In the genomic region with DNA sequence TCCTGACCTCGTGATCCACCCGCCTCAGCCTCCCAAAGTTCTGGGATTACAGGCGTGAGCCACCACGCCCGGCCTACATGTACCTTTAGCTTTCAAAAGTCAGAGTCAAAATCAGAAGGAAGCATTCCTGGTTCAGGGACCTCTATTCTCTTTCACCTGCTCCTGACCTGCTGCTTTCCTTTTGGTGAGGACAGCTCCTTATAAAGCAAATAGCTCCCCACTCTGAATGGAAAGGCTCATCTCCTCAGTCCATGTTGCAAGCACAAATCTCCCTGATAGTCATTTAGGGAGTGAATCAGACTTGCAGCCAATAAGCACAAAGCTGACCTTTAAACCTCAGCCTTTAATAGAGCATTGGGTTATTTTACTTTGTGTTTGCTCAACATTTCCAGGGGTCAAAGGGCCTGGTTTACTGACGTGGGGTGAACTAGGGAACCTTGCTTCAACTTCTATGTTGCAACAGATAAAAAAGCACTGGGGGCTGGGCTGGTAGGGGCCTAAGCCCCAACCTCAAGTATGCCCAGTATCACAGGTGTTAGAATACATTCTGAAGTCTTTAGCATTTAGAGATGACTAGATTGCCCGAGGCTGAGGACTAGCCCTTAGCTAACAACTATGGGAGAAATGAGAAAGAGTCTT, we compare ENCODE assay signal across 1 cellular context.
TF ChIP-seq lines count a peak whose summit lies in the region.

No MANE protein-coding gene starts in this region.

TF ChIP-seq in HepG2, 621 proteins besides CTCF, POLR2A, EP300 and RAD21 (continued from another document and continues in another):
- TF ChIP-seq, protein P1, sequence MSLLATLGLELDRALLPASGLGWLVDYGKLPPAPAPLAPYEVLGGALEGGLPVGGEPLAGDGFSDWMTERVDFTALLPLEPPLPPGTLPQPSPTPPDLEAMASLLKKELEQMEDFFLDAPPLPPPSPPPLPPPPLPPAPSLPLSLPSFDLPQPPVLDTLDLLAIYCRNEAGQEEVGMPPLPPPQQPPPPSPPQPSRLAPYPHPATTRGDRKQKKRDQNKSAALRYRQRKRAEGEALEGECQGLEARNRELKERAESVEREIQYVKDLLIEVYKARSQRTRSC (CRISPR knock-in tag; IDR thresholded peaks at IDR 0.05; ENCODE audit: low read depth) = no peak
- TF ChIP-seq ELF4 (CRISPR knock-in tag; IDR thresholded peaks at IDR 0.05; ENCODE audit: borderline replicate concordance) (0 out of 2 replicates have a peak, but pooled peaks have one; percentile 35), HMGA1 (CRISPR knock-in tag; conservative IDR thresholded peaks at IDR 0.05) (no peak), CREB1 (IDR thresholded peaks at IDR 0.05) (peak; percentile 56; the same call in 1 of the 2 replicates), CREB1 (CRISPR knock-in tag; IDR thresholded peaks at IDR 0.05) (peak; percentile 89), RARA (CRISPR knock-in tag; IDR thresholded peaks at IDR 0.05) (peak; percentile 97), ZNF382 (CRISPR knock-in tag; IDR thresholded peaks at IDR 0.05; ENCODE audit: borderline replicate concordance) (no peak), ZNF282 (IDR thresholded peaks at IDR 0.05; ENCODE audit: partially characterized antibody) (no peak), ZBTB7B (CRISPR knock-in tag; IDR thresholded peaks at IDR 0.05) (peak; percentile 90), NFE2L2 (IDR thresholded peaks at IDR 0.05; ENCODE audit: low read length) (no peak), GFI1 (CRISPR knock-in tag; IDR thresholded peaks at IDR 0.05; ENCODE audit: borderline replicate concordance) (peak; percentile 96), NONO (IDR thresholded peaks at IDR 0.05) (no peak), NONO (CRISPR knock-in tag; conservative IDR thresholded peaks at IDR 0.05) (peak; percentile 72; the same call in 1 of the 2 replicates), NR2C2 (CRISPR knock-in tag; IDR thresholded peaks at IDR 0.05; ENCODE audit: borderline replicate concordance) (peak; percentile 95), KAT2B (IDR thresholded peaks at IDR 0.05; ENCODE audit: borderline replicate concordance, low read depth, low read length) (no peak), ZNF746 (CRISPR knock-in tag; IDR thresholded peaks at IDR 0.05) (no peak; the same call in 1 of the 2 replicates), ZNF562 (CRISPR knock-in tag; IDR thresholded peaks at IDR 0.05; ENCODE audit: borderline replicate concordance) (no peak)
- TF ChIP-seq, protein P2, sequence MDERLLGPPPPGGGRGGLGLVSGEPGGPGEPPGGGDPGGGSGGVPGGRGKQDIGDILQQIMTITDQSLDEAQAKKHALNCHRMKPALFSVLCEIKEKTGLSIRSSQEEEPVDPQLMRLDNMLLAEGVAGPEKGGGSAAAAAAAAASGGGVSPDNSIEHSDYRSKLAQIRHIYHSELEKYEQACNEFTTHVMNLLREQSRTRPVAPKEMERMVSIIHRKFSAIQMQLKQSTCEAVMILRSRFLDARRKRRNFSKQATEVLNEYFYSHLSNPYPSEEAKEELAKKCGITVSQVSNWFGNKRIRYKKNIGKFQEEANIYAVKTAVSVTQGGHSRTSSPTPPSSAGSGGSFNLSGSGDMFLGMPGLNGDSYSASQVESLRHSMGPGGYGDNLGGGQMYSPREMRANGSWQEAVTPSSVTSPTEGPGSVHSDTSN (CRISPR knock-in tag; IDR thresholded peaks at IDR 0.05) = peak; percentile 33; the same call in 1 of the 2 replicates
- TF ChIP-seq, protein P3, sequence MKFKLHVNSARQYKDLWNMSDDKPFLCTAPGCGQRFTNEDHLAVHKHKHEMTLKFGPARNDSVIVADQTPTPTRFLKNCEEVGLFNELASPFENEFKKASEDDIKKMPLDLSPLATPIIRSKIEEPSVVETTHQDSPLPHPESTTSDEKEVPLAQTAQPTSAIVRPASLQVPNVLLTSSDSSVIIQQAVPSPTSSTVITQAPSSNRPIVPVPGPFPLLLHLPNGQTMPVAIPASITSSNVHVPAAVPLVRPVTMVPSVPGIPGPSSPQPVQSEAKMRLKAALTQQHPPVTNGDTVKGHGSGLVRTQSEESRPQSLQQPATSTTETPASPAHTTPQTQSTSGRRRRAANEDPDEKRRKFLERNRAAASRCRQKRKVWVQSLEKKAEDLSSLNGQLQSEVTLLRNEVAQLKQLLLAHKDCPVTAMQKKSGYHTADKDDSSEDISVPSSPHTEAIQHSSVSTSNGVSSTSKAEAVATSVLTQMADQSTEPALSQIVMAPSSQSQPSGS (CRISPR knock-in tag; IDR thresholded peaks at IDR 0.05) = peak; percentile 95
- TF ChIP-seq, protein P4, sequence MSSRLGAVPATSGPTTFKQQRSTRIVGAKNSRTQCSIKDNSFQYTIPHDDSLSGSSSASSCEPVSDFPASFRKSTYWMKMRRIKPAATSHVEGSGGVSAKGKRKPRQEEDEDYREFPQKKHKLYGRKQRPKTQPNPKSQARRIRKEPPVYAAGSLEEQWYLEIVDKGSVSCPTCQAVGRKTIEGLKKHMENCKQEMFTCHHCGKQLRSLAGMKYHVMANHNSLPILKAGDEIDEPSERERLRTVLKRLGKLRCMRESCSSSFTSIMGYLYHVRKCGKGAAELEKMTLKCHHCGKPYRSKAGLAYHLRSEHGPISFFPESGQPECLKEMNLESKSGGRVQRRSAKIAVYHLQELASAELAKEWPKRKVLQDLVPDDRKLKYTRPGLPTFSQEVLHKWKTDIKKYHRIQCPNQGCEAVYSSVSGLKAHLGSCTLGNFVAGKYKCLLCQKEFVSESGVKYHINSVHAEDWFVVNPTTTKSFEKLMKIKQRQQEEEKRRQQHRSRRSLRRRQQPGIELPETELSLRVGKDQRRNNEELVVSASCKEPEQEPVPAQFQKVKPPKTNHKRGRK (CRISPR knock-in tag; IDR thresholded peaks at IDR 0.05) = no peak
- TF ChIP-seq, protein P5, sequence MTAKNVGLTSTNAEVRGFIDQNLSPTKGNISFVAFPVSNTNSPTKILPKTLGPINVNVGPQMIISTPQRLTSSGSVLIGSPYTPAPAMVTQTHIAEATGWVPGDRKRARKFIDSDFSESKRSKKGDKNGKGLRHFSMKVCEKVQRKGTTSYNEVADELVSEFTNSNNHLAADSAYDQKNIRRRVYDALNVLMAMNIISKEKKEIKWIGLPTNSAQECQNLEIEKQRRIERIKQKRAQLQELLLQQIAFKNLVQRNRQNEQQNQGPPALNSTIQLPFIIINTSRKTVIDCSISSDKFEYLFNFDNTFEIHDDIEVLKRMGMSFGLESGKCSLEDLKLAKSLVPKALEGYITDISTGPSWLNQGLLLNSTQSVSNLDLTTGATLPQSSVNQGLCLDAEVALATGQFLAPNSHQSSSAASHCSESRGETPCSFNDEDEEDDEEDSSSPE (CRISPR knock-in tag; IDR thresholded peaks at IDR 0.05) = peak; percentile 39; the same call in 1 of the 2 replicates
- TF ChIP-seq, protein P6, sequence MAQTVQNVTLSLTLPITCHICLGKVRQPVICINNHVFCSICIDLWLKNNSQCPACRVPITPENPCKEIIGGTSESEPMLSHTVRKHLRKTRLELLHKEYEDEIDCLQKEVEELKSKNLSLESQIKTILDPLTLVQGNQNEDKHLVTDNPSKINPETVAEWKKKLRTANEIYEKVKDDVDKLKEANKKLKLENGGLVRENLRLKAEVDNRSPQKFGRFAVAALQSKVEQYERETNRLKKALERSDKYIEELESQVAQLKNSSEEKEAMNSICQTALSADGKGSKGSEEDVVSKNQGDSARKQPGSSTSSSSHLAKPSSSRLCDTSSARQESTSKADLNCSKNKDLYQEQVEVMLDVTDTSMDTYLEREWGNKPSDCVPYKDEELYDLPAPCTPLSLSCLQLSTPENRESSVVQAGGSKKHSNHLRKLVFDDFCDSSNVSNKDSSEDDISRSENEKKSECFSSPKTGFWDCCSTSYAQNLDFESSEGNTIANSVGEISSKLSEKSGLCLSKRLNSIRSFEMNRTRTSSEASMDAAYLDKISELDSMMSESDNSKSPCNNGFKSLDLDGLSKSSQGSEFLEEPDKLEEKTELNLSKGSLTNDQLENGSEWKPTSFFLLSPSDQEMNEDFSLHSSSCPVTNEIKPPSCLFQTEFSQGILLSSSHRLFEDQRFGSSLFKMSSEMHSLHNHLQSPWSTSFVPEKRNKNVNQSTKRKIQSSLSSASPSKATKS (CRISPR knock-in tag; IDR thresholded peaks at IDR 0.05) = peak; percentile 78; the same call in 1 of the 2 replicates
- TF ChIP-seq, protein P7, sequence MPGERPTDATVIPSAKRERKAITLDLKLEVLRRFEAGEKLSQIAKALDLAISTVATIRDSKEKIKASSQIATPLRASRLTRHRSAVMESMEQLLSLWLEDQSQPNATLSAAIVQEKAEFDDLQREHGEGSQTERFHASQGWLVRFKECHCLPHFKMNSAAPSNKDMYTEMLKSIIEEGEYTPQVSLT (CRISPR knock-in tag; IDR thresholded peaks at IDR 0.05; ENCODE audit: borderline replicate concordance, low read depth) = no peak
- TF ChIP-seq, protein P8, sequence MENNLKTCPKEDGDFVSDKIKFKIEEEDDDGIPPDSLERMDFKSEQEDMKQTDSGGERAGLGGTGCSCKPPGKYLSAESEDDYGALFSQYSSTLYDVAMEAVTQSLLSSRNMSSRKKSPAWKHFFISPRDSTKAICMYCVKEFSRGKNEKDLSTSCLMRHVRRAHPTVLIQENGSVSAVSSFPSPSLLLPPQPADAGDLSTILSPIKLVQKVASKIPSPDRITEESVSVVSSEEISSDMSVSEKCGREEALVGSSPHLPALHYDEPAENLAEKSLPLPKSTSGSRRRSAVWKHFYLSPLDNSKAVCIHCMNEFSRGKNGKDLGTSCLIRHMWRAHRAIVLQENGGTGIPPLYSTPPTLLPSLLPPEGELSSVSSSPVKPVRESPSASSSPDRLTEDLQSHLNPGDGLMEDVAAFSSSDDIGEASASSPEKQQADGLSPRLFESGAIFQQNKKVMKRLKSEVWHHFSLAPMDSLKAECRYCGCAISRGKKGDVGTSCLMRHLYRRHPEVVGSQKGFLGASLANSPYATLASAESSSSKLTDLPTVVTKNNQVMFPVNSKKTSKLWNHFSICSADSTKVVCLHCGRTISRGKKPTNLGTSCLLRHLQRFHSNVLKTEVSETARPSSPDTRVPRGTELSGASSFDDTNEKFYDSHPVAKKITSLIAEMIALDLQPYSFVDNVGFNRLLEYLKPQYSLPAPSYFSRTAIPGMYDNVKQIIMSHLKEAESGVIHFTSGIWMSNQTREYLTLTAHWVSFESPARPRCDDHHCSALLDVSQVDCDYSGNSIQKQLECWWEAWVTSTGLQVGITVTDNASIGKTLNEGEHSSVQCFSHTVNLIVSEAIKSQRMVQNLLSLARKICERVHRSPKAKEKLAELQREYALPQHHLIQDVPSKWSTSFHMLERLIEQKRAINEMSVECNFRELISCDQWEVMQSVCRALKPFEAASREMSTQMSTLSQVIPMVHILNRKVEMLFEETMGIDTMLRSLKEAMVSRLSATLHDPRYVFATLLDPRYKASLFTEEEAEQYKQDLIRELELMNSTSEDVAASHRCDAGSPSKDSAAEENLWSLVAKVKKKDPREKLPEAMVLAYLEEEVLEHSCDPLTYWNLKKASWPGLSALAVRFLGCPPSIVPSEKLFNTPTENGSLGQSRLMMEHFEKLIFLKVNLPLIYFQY (CRISPR knock-in tag; IDR thresholded peaks at IDR 0.05; ENCODE audit: borderline replicate concordance) = 0 out of 2 replicates have a peak, but pooled peaks have one; percentile 29
- TF ChIP-seq, protein P9, sequence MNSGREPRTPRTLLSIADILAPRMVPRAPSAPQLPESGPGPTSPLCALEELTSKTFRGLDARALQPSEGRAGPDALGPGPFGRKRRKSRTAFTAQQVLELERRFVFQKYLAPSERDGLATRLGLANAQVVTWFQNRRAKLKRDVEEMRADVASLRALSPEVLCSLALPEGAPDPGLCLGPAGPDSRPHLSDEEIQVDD (CRISPR knock-in tag; IDR thresholded peaks at IDR 0.05; ENCODE audit: borderline replicate concordance) = no peak
- TF ChIP-seq, protein P10, sequence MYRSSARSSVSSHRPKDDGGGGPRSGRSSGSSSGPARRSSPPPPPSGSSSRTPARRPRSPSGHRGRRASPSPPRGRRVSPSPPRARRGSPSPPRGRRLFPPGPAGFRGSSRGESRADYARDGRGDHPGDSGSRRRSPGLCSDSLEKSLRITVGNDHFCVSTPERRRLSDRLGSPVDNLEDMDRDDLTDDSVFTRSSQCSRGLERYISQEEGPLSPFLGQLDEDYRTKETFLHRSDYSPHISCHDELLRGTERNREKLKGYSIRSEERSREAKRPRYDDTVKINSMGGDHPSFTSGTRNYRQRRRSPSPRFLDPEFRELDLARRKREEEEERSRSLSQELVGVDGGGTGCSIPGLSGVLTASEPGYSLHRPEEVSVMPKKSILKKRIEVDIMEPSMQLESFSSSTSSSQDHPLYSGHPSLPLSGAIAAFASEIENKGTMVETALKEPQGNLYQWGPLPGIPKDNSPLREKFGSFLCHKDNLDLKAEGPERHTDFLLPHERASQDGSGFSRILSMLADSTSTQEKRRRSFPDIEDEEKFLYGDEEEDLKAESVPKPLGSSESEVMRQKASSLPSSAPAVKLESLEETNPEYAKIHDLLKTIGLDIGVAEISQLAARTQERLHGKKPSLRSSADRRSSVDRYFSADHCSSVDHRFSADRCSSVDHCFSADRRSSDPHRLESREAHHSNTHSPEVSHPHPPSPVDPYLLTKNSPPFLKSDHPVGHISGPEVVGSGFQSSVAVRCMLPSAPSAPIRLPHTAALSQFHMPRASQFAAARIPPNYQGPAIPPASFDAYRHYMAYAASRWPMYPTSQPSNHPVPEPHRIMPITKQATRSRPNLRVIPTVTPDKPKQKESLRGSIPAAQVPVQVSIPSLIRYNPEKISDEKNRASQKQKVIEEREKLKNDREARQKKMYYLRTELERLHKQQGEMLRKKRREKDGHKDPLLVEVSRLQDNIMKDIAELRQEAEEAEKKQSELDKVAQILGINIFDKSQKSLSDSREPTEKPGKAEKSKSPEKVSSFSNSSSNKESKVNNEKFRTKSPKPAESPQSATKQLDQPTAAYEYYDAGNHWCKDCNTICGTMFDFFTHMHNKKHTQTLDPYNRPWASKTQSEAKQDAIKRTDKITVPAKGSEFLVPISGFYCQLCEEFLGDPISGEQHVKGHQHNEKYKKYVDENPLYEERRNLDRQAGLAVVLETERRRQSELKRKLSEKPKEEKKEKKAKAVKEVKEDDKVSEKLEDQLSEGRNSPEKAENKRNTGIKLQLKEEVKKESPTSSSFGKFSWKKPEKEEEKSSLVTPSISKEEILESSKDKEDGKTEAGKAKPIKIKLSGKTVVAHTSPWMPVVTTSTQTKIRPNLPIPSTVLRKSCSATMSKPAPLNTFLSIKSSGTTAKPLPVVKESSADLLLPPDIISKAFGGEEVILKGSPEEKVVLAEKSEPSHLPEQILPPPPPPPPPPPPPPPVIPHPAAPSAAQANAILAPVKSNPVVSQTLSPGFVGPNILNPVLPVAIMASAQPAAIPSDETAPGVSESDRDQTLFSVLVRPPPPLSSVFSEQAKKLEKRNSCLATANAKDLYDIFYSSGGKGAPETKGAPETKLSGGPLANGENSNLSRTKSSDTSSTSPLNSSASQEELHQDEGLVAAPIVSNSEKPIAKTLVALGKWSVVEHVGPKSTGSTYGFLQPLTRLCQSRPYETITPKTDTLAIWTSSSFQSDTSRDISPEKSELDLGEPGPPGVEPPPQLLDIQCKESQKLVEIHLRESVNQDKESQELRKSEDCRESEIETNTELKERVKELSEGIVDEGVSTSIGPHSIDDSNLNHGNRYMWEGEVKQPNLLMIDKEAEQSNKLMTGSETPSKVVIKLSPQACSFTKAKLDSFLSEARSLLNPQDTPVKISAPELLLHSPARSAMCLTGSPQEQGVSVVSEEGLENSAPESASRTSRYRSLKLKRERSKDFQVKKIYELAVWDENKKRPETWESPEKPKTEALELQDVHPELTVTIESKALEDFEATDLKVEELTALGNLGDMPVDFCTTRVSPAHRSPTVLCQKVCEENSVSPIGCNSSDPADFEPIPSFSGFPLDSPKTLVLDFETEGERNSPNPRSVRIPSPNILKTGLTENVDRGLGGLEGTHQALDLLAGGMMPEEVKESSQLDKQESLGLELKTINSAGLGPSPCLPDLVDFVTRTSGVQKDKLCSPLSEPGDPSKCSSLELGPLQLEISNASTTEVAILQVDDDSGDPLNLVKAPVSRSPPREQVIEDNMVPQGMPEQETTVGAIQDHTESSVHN (CRISPR knock-in tag; IDR thresholded peaks at IDR 0.05) = no peak
